In genomic region chr14:23605931-23606585, GRCh38 we compare ENCODE assay signal across 1 cellular context.
TF ChIP-seq lines count a peak whose summit lies in the region.

No MANE protein-coding gene starts in this region.

TF ChIP-seq in IMR-90, 13 proteins besides CTCF, POLR2A, EP300 and RAD21 (continued from another document):
- TF ChIP-seq, protein P1, sequence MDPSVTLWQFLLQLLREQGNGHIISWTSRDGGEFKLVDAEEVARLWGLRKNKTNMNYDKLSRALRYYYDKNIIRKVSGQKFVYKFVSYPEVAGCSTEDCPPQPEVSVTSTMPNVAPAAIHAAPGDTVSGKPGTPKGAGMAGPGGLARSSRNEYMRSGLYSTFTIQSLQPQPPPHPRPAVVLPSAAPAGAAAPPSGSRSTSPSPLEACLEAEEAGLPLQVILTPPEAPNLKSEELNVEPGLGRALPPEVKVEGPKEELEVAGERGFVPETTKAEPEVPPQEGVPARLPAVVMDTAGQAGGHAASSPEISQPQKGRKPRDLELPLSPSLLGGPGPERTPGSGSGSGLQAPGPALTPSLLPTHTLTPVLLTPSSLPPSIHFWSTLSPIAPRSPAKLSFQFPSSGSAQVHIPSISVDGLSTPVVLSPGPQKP (IDR thresholded peaks at IDR 0.05; ENCODE audit: borderline replicate concordance, low read depth, low read length): no peak
- TF ChIP-seq MAFK (IDR thresholded peaks at IDR 0.05; ENCODE audit: low read depth, low read length) (no peak), RFX5 (IDR thresholded peaks at IDR 0.05; ENCODE audit: low read depth, low read length) (no peak), CHD1 (IDR thresholded peaks at IDR 0.05; ENCODE audit: low read depth, low read length) (no peak), RCOR1 (IDR thresholded peaks at IDR 0.05; ENCODE audit: insufficient replicate concordance, low read length) (no peak), MAZ (IDR thresholded peaks at IDR 0.05; ENCODE audit: borderline replicate concordance, low read depth, low read length) (no peak)
- TF ChIP-seq, protein P2, sequence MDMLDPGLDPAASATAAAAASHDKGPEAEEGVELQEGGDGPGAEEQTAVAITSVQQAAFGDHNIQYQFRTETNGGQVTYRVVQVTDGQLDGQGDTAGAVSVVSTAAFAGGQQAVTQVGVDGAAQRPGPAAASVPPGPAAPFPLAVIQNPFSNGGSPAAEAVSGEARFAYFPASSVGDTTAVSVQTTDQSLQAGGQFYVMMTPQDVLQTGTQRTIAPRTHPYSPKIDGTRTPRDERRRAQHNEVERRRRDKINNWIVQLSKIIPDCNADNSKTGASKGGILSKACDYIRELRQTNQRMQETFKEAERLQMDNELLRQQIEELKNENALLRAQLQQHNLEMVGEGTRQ (IDR thresholded peaks at IDR 0.05; ENCODE audit: low read depth, low read length): no peak
